Comparison of ENCODE assay signal across 8 cellular contexts in genomic region chr9:133347515-133347984, GRCh38. TPM values are rescaled to one million over a fixed set of nuclear protein-coding genes. Genes with fewer than 3 reads are reported as not detected.
DNase-seq lines count a peak whose midpoint lies in the region; ATAC-seq and TF ChIP-seq lines count a peak whose summit lies in the region.

No MANE protein-coding gene starts in this region.

- no peaks in the 10 kb centered on the region for H3K9me3 Mint-ChIP-seq in central memory CD8-positive, alpha-beta T cell

- ATAC-seq in GM18517 (IDR thresholded peaks at IDR 0.05; ENCODE audit: unreplicated experiment) (peak; percentile 16), HG03025 (IDR thresholded peaks at IDR 0.05; ENCODE audit: low FRiP score, unreplicated experiment) (peak; percentile 31)
- peak; percentile 44 for ATAC-seq in central memory CD8-positive, alpha-beta T cell (replicated peaks; ENCODE audit: extremely low read depth, poor library complexity, severe bottlenecking)

- H3K36me3 ChIP-seq in liver (ENCODE audit: control insufficient read depth in 4 of 4, insufficient read depth in 3 of 4, low read depth in 1 of 4, low read length in 3 of 4) = peaks cover 5 to 56% (median 30%) of the 10 kb centered on the region in 4 donors
- H3K36me3 ChIP-seq in testis (ENCODE audit: low read depth, missing control alignments) = no peaks in the 10 kb centered on the region

- TF ChIP-seq RAD21 in liver (IDR thresholded peaks at IDR 0.05) = no peak

- H3K4me3 ChIP-seq in liver (ENCODE audit: low read depth in 1 of 3, low read length in 3 of 3) (peak overlapping the region; percentile 72 to 91 (median 85)), testis (peak overlapping the region; percentile 98 to 99)

- H3K4me1 ChIP-seq in liver (ENCODE audit: control insufficient read depth in 4 of 4, insufficient read depth in 4 of 4, low read length in 3 of 4) (peaks cover 4 to 25% (median 13%) of the 10 kb centered on the region in 4 donors), testis (peaks cover 24% of the 10 kb centered on the region)

- H3K27ac ChIP-seq in liver (ENCODE audit: low read depth in 1 of 2, low read length in 2 of 2) (peak overlapping the region; percentile 81 to 85), testis (peak overlapping the region; percentile 89 to 90)

- intact Hi-C loops in testis (cut with DNase I; ENCODE audit: low total_unique reads) = no loop called here
- intact Hi-C loops in posterior vena cava (cut with DNase I) = no loop called here

- H3K4me3 Mint-ChIP-seq in central memory CD8-positive, alpha-beta T cell = peak overlapping the region; percentile 92

- TF ChIP-seq CTCF in liver (IDR thresholded peaks at IDR 0.05; ENCODE audit: low read depth, low read length, missing input control) (no peak), testis (IDR thresholded peaks at IDR 0.05) (no peak)

- peaks cover 41% of the 10 kb centered on the region for H3K4me1 Mint-ChIP-seq in central memory CD8-positive, alpha-beta T cell

- no peaks in the 10 kb centered on the region for H3K27me3 ChIP-seq in liver (ENCODE audit: control insufficient read depth in 4 of 4, insufficient read depth in 4 of 4, low read length in 3 of 4)
- H3K27me3 ChIP-seq in testis = no peaks in the 10 kb centered on the region

- H3K27ac Mint-ChIP-seq in central memory CD8-positive, alpha-beta T cell (ENCODE audit: low read depth) = peak overlapping the region; percentile 96

- DNase-seq in AG08396 (ENCODE audit: low spot score) (peak; percentile 69), RKO (ENCODE audit: low spot score) (peak; percentile 72), testis (no peak), posterior vena cava (ENCODE audit: low spot score) (no peak)
- no peak for DNase-seq in central memory CD8-positive, alpha-beta T cell (ENCODE audit: low spot score in 2 of 2)

- H3K9me3 ChIP-seq in liver (ENCODE audit: control insufficient read depth in 4 of 4, low read length in 3 of 4) (no peaks in the 10 kb centered on the region), testis (no peaks in the 10 kb centered on the region)

- H3K27me3 Mint-ChIP-seq in central memory CD8-positive, alpha-beta T cell = no peaks in the 10 kb centered on the region

- under 1% methylated on average over 41 of the region's 41 CpGs for WGBS in liver
- WGBS in testis, 2 donors = 0 to 2% methylated on average over 18 to 34 of the region's 41 CpGs

- peak overlapping the region; percentile 20 to 33 for H3K9ac ChIP-seq in liver (ENCODE audit: low read depth in 1 of 2, low read length in 2 of 2)

- peaks cover 59% of the 10 kb centered on the region for H3K36me3 Mint-ChIP-seq in central memory CD8-positive, alpha-beta T cell (ENCODE audit: insufficient read depth)

- TF ChIP-seq POLR2A in testis (IDR thresholded peaks at IDR 0.05) = no peak

TF ChIP-seq in liver, 16 proteins besides CTCF, POLR2A, EP300 and RAD21:
- TF ChIP-seq GABPA (IDR thresholded peaks at IDR 0.05 in 1 of 2, conservative IDR thresholded peaks at IDR 0.05 in 1 of 2) = no peak
- TF ChIP-seq, protein P1, sequence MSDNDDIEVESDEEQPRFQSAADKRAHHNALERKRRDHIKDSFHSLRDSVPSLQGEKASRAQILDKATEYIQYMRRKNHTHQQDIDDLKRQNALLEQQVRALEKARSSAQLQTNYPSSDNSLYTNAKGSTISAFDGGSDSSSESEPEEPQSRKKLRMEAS (IDR thresholded peaks at IDR 0.05) = no peak
- no peak for TF ChIP-seq YY1 (IDR thresholded peaks at IDR 0.05)
- TF ChIP-seq, protein P2, sequence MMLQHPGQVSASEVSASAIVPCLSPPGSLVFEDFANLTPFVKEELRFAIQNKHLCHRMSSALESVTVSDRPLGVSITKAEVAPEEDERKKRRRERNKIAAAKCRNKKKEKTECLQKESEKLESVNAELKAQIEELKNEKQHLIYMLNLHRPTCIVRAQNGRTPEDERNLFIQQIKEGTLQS (IDR thresholded peaks at IDR 0.05) = no peak
- no peak for TF ChIP-seq TAF1 (conservative IDR thresholded peaks at IDR 0.05)
- no peak for TF ChIP-seq EGR1 (IDR thresholded peaks at IDR 0.05; ENCODE audit: low read depth in 2 of 2)
- TF ChIP-seq HNF4A (conservative IDR thresholded peaks at IDR 0.05) = no peak
- no peak for TF ChIP-seq FOXA1 (IDR thresholded peaks at IDR 0.05)
- no peak for TF ChIP-seq RXRA (IDR thresholded peaks at IDR 0.05)
- TF ChIP-seq SP1 (IDR thresholded peaks at IDR 0.05) = no peak
- TF ChIP-seq, protein P3, sequence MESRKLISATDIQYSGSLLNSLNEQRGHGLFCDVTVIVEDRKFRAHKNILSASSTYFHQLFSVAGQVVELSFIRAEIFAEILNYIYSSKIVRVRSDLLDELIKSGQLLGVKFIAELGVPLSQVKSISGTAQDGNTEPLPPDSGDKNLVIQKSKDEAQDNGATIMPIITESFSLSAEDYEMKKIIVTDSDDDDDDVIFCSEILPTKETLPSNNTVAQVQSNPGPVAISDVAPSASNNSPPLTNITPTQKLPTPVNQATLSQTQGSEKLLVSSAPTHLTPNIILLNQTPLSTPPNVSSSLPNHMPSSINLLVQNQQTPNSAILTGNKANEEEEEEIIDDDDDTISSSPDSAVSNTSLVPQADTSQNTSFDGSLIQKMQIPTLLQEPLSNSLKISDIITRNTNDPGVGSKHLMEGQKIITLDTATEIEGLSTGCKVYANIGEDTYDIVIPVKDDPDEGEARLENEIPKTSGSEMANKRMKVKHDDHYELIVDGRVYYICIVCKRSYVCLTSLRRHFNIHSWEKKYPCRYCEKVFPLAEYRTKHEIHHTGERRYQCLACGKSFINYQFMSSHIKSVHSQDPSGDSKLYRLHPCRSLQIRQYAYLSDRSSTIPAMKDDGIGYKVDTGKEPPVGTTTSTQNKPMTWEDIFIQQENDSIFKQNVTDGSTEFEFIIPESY (IDR thresholded peaks at IDR 0.05) = no peak
TF ChIP-seq in liver: peak in this region for 0.

RNA-seq across cellular contexts. Expression of gene MED22, which starts 0.4 kb away (rescaled TPM):
- total RNA-seq in liver = 10 to 100 TPM in 1 of 2 donors, 1 to 10 TPM in 1; 9.5 to 10.3 TPM
- 10 to 100 TPM in 1 of 2 donors, 1 to 10 TPM in 1; 3.1 to 10.3 TPM for polyA plus RNA-seq in liver
- 10 to 100 TPM; 25.9 to 29.3 TPM for total RNA-seq in testis
- 20.2 TPM for polyA plus RNA-seq in testis (ENCODE audit: insufficient read depth, low read depth, low replicate concordance)
- 10 to 100 TPM; 28.6 to 28.9 TPM for total RNA-seq in posterior vena cava

RNA-seq across cellular contexts. Expression of gene RPL7A, which starts 0.5 kb away (rescaled TPM):
- 100 to 1,000 TPM; 571 to 930 TPM for total RNA-seq in liver
- 100 to 1,000 TPM; 215 to 837 TPM for polyA plus RNA-seq in liver
- total RNA-seq in testis = 1,000 to 10,000 TPM in 1 of 2 donors, 100 to 1,000 TPM in 1; 856 to 1,453 TPM
- polyA plus RNA-seq in testis (ENCODE audit: insufficient read depth, low read depth, low replicate concordance) = 1,924 TPM
- total RNA-seq in posterior vena cava = 1,000 to 10,000 TPM; 1,252 to 1,287 TPM

RNA-seq across cellular contexts. Expression of gene SURF1, which starts 8.7 kb away (rescaled TPM):
- total RNA-seq in liver (10 to 100 TPM; 20.7 to 42.8 TPM), testis (10 to 100 TPM; 51.4 to 58.9 TPM), posterior vena cava (10 to 100 TPM; 27.7 to 30.2 TPM)
- polyA plus RNA-seq in liver (100 to 1,000 TPM in 1 of 2 donors, 10 to 100 TPM in 1; 58.3 to 106 TPM), testis (ENCODE audit: insufficient read depth, low read depth, low replicate concordance) (71.0 TPM)

RNA-seq across cellular contexts. Expression of gene SURF2, which starts 8.8 kb away (rescaled TPM):
- 10 to 100 TPM in 1 of 2 donors, 1 to 10 TPM in 1; 6.0 to 13.5 TPM for total RNA-seq in liver
- 10 to 100 TPM; 13.9 to 15.8 TPM for polyA plus RNA-seq in liver
- total RNA-seq in testis = 100 to 1,000 TPM; 103 to 121 TPM
- polyA plus RNA-seq in testis (ENCODE audit: insufficient read depth, low read depth, low replicate concordance) = 160 TPM
- total RNA-seq in posterior vena cava = 10 to 100 TPM; 11.8 to 12.0 TPM

RNA-seq across cellular contexts. Expression of gene SURF6, which starts 11.6 kb away (rescaled TPM):
- total RNA-seq in liver = 1 to 10 TPM; 4.9 to 9.4 TPM
- 10 to 100 TPM in 1 of 2 donors, 1 to 10 TPM in 1; 4.1 to 12.9 TPM for polyA plus RNA-seq in liver
- 10 to 100 TPM; 28.5 to 36.0 TPM for total RNA-seq in testis
- 19.8 TPM for polyA plus RNA-seq in testis (ENCODE audit: insufficient read depth, low read depth, low replicate concordance)
- 10 to 100 TPM; 11.5 to 12.0 TPM for total RNA-seq in posterior vena cava

Comparison
In these comparisons a context has a peak if more than half of its experiments do, and no peak if none do; other contexts are left out.
1. DNase-seq: peak in AG08396 (single experiment) and RKO (single experiment); none in central memory CD8-positive, alpha-beta T cell (0 of 2), testis (single experiment) and posterior vena cava (single experiment).
2. Peak in every context shown above with its lines, with median percentiles within 50 percentile points of each other: ATAC-seq.